In the genomic region with DNA sequence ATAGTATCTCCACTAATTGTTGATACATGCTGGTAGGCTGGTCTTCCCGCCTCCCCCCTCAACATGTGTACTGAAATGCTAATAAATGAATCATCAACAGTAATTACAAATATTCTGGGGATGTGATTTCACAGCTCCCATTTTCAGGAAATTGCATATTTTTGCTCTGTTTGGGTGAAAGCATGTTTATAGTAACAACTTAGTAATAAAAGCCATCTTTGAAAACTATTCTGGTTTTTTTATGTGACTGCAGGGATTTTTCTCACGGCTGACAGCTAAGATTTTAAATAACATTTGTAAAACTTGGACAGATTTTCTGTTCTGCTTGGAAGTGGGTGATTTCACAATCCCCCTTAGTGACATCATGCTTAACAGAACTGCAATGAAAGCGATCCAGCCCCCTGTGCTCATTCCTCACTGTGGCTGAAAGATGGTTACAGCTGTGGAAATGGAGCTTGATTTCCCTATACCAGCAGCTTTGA, we compare ENCODE assay signal across 10 cellular contexts. TPM values are rescaled to one million over a fixed set of nuclear protein-coding genes. Genes with fewer than 3 reads are reported as not detected.
DNase-seq lines count a peak whose midpoint lies in the region; ATAC-seq and TF ChIP-seq lines count a peak whose summit lies in the region.
"Had no signal": no experiment of that assay in that cellular context is flagged by ENCODE, and none has a peak within 500 bp of the region (broad histone marks: within the 10 kb centered on the region; RNA-seq: fewer than 3 reads in every experiment).

No MANE protein-coding gene starts in this region.

- DNase-seq in SK-N-SH (no peak), dermis blood vessel endothelial cell (peak; percentile 47), vagina (ENCODE audit: extremely low spot score in 2 of 2) (peak in 1 of 2 donors; percentile 82), NCI-H1436 (lab: John Stamatoyannopoulos, UW) (no peak)
- DNase-seq: OCI-M1 had no signal

- POLR2A ChIA-PET in SK-N-SH (lab: Yijun Ruan, JAX), result no interaction called here

- H3K9ac ChIP-seq in SK-N-SH, result no peak overlapping the region
- no peak overlapping the region for H3K9ac ChIP-seq in liver (ENCODE audit: low read depth in 1 of 2, low read length in 2 of 2)

- no peak for TF ChIP-seq CTCF in SK-N-SH (IDR thresholded peaks at IDR 0.05)
- no peak for TF ChIP-seq CTCF in liver (IDR thresholded peaks at IDR 0.05; ENCODE audit: low read depth, low read length, missing input control)
- no peak for TF ChIP-seq CTCF in vagina (IDR thresholded peaks at IDR 0.05)

- no peak overlapping the region for H3K4me2 ChIP-seq in SK-N-SH

- TF ChIP-seq RAD21 in SK-N-SH (IDR thresholded peaks at IDR 0.05; ENCODE audit: low read length) (no peak), liver (IDR thresholded peaks at IDR 0.05) (peak; percentile 11 to 39)

- ATAC-seq in SK-N-SH treated with all-trans-retinoic acid at 6 μM for 48 hours (no peak), HG02973 (IDR thresholded peaks at IDR 0.05; ENCODE audit: unreplicated experiment) (no peak), GM19351 (IDR thresholded peaks at IDR 0.05; ENCODE audit: unreplicated experiment) (no peak)
- ATAC-seq: activated CD4-positive, CD25-positive, alpha-beta regulatory T cell treated with anti-CD3 and anti-CD28 coated beads, Interleukin-2, amount 50 U/mL, for 24 hours had no signal

- no peaks in the 10 kb centered on the region for H3K9me2 ChIP-seq in SK-N-SH

- no peak for TF ChIP-seq EP300 in SK-N-SH (IDR thresholded peaks at IDR 0.05; ENCODE audit: borderline replicate concordance in 1 of 2, low read depth in 1 of 2, low read length in 1 of 2)

- H3K9me3 ChIP-seq in SK-N-SH (no peaks in the 10 kb centered on the region), liver (ENCODE audit: control insufficient read depth in 4 of 4, low read length in 3 of 4) (no peaks in the 10 kb centered on the region), vagina (no peaks in the 10 kb centered on the region)

- CTCF ChIA-PET in SK-N-SH (lab: Yijun Ruan, JAX), result interaction anchor here (0.9 to 2.6 kb wide), 4 partner anchors 11 to 69 kb away, joined by 3 to 10 read pairs (median 4); no protein-coding TSS in a partner anchor

- no peaks in the 10 kb centered on the region for H3K79me2 ChIP-seq in SK-N-SH (ENCODE audit: insufficient read depth)

- H3K27me3 ChIP-seq in SK-N-SH (ENCODE audit: insufficient read depth), result no peaks in the 10 kb centered on the region
- H3K27me3 ChIP-seq in liver (ENCODE audit: control insufficient read depth in 4 of 4, insufficient read depth in 4 of 4, low read length in 3 of 4), result no peaks in the 10 kb centered on the region
- no peaks in the 10 kb centered on the region for H3K27me3 ChIP-seq in vagina

- no peak overlapping the region for H3K4me3 ChIP-seq in SK-N-SH (ENCODE audit: low read depth in 2 of 2, low read length in 1 of 2)
- H3K4me3 ChIP-seq in liver (ENCODE audit: low read depth in 1 of 3, low read length in 3 of 3), result no peak overlapping the region
- no peak overlapping the region for H3K4me3 ChIP-seq in vagina

- H4K20me1 ChIP-seq in SK-N-SH (ENCODE audit: insufficient read depth), result no peaks in the 10 kb centered on the region

- H3K27ac ChIP-seq in SK-N-SH (ENCODE audit: low read depth in 2 of 2, low read length in 1 of 2), result no peak overlapping the region
- H3K27ac ChIP-seq in liver (ENCODE audit: low read depth in 1 of 2, low read length in 2 of 2), result peak overlapping the region in 1 of 2 donors; percentile 12
- peak overlapping the region; percentile 68 for H3K27ac ChIP-seq in vagina

- TF ChIP-seq POLR2A in vagina (IDR thresholded peaks at IDR 0.05), result no peak

- H3K4me1 ChIP-seq in SK-N-SH (ENCODE audit: control insufficient read depth in 1 of 2, insufficient read depth in 2 of 2, low read depth in 1 of 2, low read length in 1 of 2) (peaks cover 0 to 4% of the 10 kb centered on the region in 2 experiments; a peak in 2 of 4 replicates), liver (ENCODE audit: control insufficient read depth in 4 of 4, insufficient read depth in 4 of 4, low read length in 3 of 4) (no peaks in the 10 kb centered on the region), vagina (peaks cover 15% of the 10 kb centered on the region)

- no peak overlapping the region for H2AFZ ChIP-seq in SK-N-SH (ENCODE audit: low read depth)

- 16% methylated on average over 3 of the region's 3 CpGs for WGBS in SK-N-SH (ENCODE audit: low lambda C conversion rate)
- 39% methylated on average over 3 of the region's 3 CpGs for WGBS in liver

- intact Hi-C loops in vagina (cut with DNase I), result loop anchor here (10.0 kb wide), 1 partner anchor 156 kb away; no protein-coding TSS in a partner anchor

- no peaks in the 10 kb centered on the region for H3F3A ChIP-seq in SK-N-SH (replicated peaks; ENCODE audit: insufficient read depth)

- no peaks in the 10 kb centered on the region for H3K36me3 ChIP-seq in SK-N-SH (replicated peaks in 1 of 2; ENCODE audit: control insufficient read depth in 1 of 2, insufficient read depth in 2 of 2, low read length in 1 of 2)
- no peaks in the 10 kb centered on the region for H3K36me3 ChIP-seq in liver (ENCODE audit: control insufficient read depth in 4 of 4, insufficient read depth in 3 of 4, low read depth in 1 of 4, low read length in 3 of 4)
- no peaks in the 10 kb centered on the region for H3K36me3 ChIP-seq in vagina

TF ChIP-seq in SK-N-SH treated with all-trans-retinoic acid at 6 μM for 48 hours, 23 proteins besides CTCF, POLR2A, EP300 and RAD21:
- TF ChIP-seq TCF4 (CRISPR knock-in tag; IDR thresholded peaks at IDR 0.05; ENCODE audit: borderline replicate concordance), result no peak
- TF ChIP-seq CSDC2 (CRISPR knock-in tag; IDR thresholded peaks at IDR 0.05), result no peak
- TF ChIP-seq ISL1 (CRISPR knock-in tag; IDR thresholded peaks at IDR 0.05), result peak; percentile 31

TF ChIP-seq in SK-N-SH, 30 proteins besides CTCF, POLR2A, EP300 and RAD21 (continues in another document):
- no peak for TF ChIP-seq ELF1 (IDR thresholded peaks at IDR 0.05)
- TF ChIP-seq JUND (IDR thresholded peaks at IDR 0.05), result no peak
- TF ChIP-seq, protein P1, sequence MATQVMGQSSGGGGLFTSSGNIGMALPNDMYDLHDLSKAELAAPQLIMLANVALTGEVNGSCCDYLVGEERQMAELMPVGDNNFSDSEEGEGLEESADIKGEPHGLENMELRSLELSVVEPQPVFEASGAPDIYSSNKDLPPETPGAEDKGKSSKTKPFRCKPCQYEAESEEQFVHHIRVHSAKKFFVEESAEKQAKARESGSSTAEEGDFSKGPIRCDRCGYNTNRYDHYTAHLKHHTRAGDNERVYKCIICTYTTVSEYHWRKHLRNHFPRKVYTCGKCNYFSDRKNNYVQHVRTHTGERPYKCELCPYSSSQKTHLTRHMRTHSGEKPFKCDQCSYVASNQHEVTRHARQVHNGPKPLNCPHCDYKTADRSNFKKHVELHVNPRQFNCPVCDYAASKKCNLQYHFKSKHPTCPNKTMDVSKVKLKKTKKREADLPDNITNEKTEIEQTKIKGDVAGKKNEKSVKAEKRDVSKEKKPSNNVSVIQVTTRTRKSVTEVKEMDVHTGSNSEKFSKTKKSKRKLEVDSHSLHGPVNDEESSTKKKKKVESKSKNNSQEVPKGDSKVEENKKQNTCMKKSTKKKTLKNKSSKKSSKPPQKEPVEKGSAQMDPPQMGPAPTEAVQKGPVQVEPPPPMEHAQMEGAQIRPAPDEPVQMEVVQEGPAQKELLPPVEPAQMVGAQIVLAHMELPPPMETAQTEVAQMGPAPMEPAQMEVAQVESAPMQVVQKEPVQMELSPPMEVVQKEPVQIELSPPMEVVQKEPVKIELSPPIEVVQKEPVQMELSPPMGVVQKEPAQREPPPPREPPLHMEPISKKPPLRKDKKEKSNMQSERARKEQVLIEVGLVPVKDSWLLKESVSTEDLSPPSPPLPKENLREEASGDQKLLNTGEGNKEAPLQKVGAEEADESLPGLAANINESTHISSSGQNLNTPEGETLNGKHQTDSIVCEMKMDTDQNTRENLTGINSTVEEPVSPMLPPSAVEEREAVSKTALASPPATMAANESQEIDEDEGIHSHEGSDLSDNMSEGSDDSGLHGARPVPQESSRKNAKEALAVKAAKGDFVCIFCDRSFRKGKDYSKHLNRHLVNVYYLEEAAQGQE (IDR thresholded peaks at IDR 0.05; ENCODE audit: low read depth, low read length), result no peak

TF ChIP-seq in liver, 16 proteins besides CTCF, POLR2A, EP300 and RAD21 (continues in another document):
- TF ChIP-seq YY1 (IDR thresholded peaks at IDR 0.05) (peak; percentile 43), RXRA (IDR thresholded peaks at IDR 0.05) (no peak), FOXA2 (IDR thresholded peaks at IDR 0.05) (no peak), JUND (IDR thresholded peaks at IDR 0.05) (peak; percentile 36 to 45), TAF1 (conservative IDR thresholded peaks at IDR 0.05) (no peak), GABPA (IDR thresholded peaks at IDR 0.05 in 1 of 2, conservative IDR thresholded peaks at IDR 0.05 in 1 of 2) (no peak), HNF4G (IDR thresholded peaks at IDR 0.05) (no peak)
- TF ChIP-seq, protein P2, sequence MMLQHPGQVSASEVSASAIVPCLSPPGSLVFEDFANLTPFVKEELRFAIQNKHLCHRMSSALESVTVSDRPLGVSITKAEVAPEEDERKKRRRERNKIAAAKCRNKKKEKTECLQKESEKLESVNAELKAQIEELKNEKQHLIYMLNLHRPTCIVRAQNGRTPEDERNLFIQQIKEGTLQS (IDR thresholded peaks at IDR 0.05), result no peak

RNA-seq across cellular contexts. Expression of a gene that starts 25.6 kb away (rescaled TPM):
- 0.18 and 0.30 TPM in 2 replicates for polyA plus RNA-seq in SK-N-SH (2012; rRNA removed)
- polyA plus RNA-seq in SK-N-SH (2012; cell fraction: cytosol; rRNA removed), result 0.12 and 0.16 TPM in 2 replicates
- polyA plus RNA-seq in SK-N-SH (2012; cell fraction: nucleus; rRNA removed), result 0.05 and 0.74 TPM in 2 replicates
- total RNA-seq in dermis blood vessel endothelial cell, result 31.1 and 37.7 TPM in 2 replicates
- 1 to 10 TPM; 2.5 to 3.8 TPM for total RNA-seq in liver
- 1 to 10 TPM; 3.7 to 4.5 TPM for polyA plus RNA-seq in liver
- 4.9 TPM for total RNA-seq in vagina
